ENCODE assay signal across 8 cellular contexts in the genomic region with DNA sequence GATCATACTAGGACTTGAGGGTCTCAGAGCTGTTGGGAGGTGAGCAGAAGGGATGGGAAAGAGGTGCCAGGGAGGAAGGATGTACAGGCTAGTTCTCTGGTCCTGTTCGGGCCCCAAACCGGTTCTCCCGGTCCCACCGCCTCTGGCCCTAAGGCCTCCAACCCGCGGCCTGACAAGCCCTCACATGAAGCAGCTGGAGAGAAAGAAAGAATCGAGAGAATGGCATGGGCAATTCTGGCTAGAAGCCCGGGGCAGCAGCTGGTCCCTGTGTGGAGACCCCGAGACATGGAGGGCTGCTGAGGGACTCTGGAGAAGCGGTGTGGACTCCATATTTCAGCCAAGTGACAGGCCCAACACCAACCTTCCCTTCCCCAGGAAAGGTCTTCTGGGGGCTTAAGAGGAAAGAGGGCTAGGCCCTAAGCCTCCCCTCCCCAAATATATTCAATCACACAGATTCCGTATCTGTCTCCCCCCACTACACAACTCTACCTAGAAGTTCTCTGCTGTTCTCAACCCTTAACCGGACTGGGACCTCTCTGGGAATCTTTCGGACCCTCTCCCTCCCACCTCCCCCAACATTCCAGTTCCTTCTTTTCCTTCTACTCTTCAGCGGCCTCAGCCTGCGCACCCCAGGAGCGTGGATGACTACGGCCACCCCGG. TPM values are rescaled to one million over a fixed set of nuclear protein-coding genes. Genes with fewer than 3 reads are reported as not detected.
DNase-seq lines count a peak whose midpoint lies in the region; ATAC-seq, FAIRE-seq and TF ChIP-seq lines count a peak whose summit lies in the region.

No MANE protein-coding gene starts in this region.

- no peaks in the 10 kb centered on the region for H3K27me3 Mint-ChIP-seq in activated CD4-positive, alpha-beta memory T cell treated with anti-CD3 and anti-CD28 coated beads, Interleukin-2, amount 10 ng/mL, durations not matched to agents 7 days and 5 days

- H3K27ac Mint-ChIP-seq in activated CD4-positive, alpha-beta memory T cell treated with anti-CD3 and anti-CD28 coated beads, Interleukin-2, amount 10 ng/mL, durations not matched to agents 7 days and 5 days, result peak overlapping the region; percentile 97

- H3K36me3 Mint-ChIP-seq in activated CD4-positive, alpha-beta memory T cell treated with anti-CD3 and anti-CD28 coated beads, Interleukin-2, amount 10 ng/mL, durations not matched to agents 7 days and 5 days (ENCODE audit: low read depth), result peaks cover 59% of the 10 kb centered on the region

- CTCF ChIA-PET in activated CD4-positive, alpha-beta memory T cell treated with anti-CD3 and anti-CD28 coated beads, Interleukin-2, amount 10 ng/mL, durations not matched to agents 7 days and 5 days (lab: Charles Lee), result interaction anchor here (0.6 to 7.4 kb wide), 14 partner anchors 8 to 193 kb away, joined by 3 to 48 read pairs (median 5); a partner anchor contains a TSS

- no peaks in the 10 kb centered on the region for H3K9me3 Mint-ChIP-seq in activated CD4-positive, alpha-beta memory T cell treated with anti-CD3 and anti-CD28 coated beads, Interleukin-2, amount 10 ng/mL, durations not matched to agents 7 days and 5 days

- 1% methylated on average over 17 to 18 of the region's 18 CpGs for WGBS in pancreas, 2 donors

- H3K4me1 Mint-ChIP-seq in activated CD4-positive, alpha-beta memory T cell treated with anti-CD3 and anti-CD28 coated beads, Interleukin-2, amount 10 ng/mL, durations not matched to agents 7 days and 5 days, result peaks cover 53% of the 10 kb centered on the region

- FAIRE-seq in pancreas (lab: Jason Lieb, UNC), result no peak

- ATAC-seq in pancreas (peak; percentile 52 to 66 (median 58)), GM21515 (IDR thresholded peaks at IDR 0.05; ENCODE audit: unreplicated experiment) (no peak), HG03432 (IDR thresholded peaks at IDR 0.05; ENCODE audit: unreplicated experiment) (no peak)

- peak overlapping the region; percentile 72 to 92 (median 74) for H3K27ac ChIP-seq in pancreas

- H3K9me3 ChIP-seq in pancreas, result no peaks in the 10 kb centered on the region

- intact Hi-C loops in pancreas (cut with DNase I), result no loop called here

- no peaks in the 10 kb centered on the region for H3K27me3 ChIP-seq in pancreas

- TF ChIP-seq CTCF in pancreas (IDR thresholded peaks at IDR 0.05), result no peak

- peak; percentile 24 for DNase-seq in COR-L47 (lab: John Stamatoyannopoulos, UW)
- no peak for DNase-seq in Jurkat, Clone E6-1 (ENCODE audit: low read depth, low spot score)
- peak; percentile 27 for DNase-seq in activated CD4-positive, alpha-beta memory T cell treated with anti-CD3 and anti-CD28 coated beads, Interleukin-2, amount 10 ng/mL, durations not matched to agents 7 days and 5 days
- DNase-seq in germinal center (ENCODE audit: low spot score), result peak; percentile 21
- peak; percentile 64 to 87 (median 72) for DNase-seq in pancreas
- DNase-seq in SW 1271 (lab: John Stamatoyannopoulos, UW), result no peak

- peaks cover 13 to 19% (median 14%) of the 10 kb centered on the region in 3 donors for H3K4me1 ChIP-seq in pancreas

- POLR2A ChIA-PET in activated CD4-positive, alpha-beta memory T cell treated with anti-CD3 and anti-CD28 coated beads, Interleukin-2, amount 10 ng/mL, durations not matched to agents 7 days and 5 days (lab: Charles Lee), result interaction anchor here (0.7 to 9.3 kb wide), 22 partner anchors 8 to 1171 kb away, joined by 3 to 148 read pairs (median 5); a partner anchor contains a TSS

- peaks cover 0 to 14% (median 0%) of the 10 kb centered on the region in 3 donors for H3K36me3 ChIP-seq in pancreas

- peak overlapping the region; percentile 98 for H3K4me3 ChIP-seq in Jurkat, Clone E6-1 (ENCODE audit: low read length)
- H3K4me3 ChIP-seq in pancreas, result peak overlapping the region; percentile 62 to 98 (median 78)

- H3K4me3 Mint-ChIP-seq in activated CD4-positive, alpha-beta memory T cell treated with anti-CD3 and anti-CD28 coated beads, Interleukin-2, amount 10 ng/mL, durations not matched to agents 7 days and 5 days, result peak overlapping the region; percentile 97

RNA-seq across cellular contexts. Expression of a gene that starts 0.6 kb away (rescaled TPM):
- 99.2 TPM for polyA plus RNA-seq in Jurkat, Clone E6-1 (2012; ENCODE audit: insufficient read depth, insufficient read length)
- 100 to 1,000 TPM; 345 to 347 TPM for total RNA-seq in activated CD4-positive, alpha-beta memory T cell treated with anti-CD3 and anti-CD28 coated beads, Interleukin-2, amount 10 ng/mL, durations not matched to agents 7 days and 5 days
- total RNA-seq in pancreas, result 10 to 100 TPM; 22.0 to 54.5 (median 27.0) TPM
- 10 to 100 TPM; 32.0 to 40.9 TPM for polyA plus RNA-seq in pancreas

RNA-seq across cellular contexts. Expression of a gene that starts 1.4 kb away (rescaled TPM):
- polyA plus RNA-seq in Jurkat, Clone E6-1 (2012; ENCODE audit: insufficient read depth, insufficient read length), result 22.3 TPM
- 1 to 10 TPM; 3.2 to 3.4 TPM for total RNA-seq in activated CD4-positive, alpha-beta memory T cell treated with anti-CD3 and anti-CD28 coated beads, Interleukin-2, amount 10 ng/mL, durations not matched to agents 7 days and 5 days
- under 1 TPM; 0.19 to 0.86 (median 0.35) TPM for total RNA-seq in pancreas
- 1 to 10 TPM; 1.2 to 3.3 TPM for polyA plus RNA-seq in pancreas

RNA-seq across cellular contexts. Expression of a gene that starts 11.3 kb away (rescaled TPM):
- 0.92 TPM for polyA plus RNA-seq in Jurkat, Clone E6-1 (2012; ENCODE audit: insufficient read depth, insufficient read length)
- total RNA-seq in activated CD4-positive, alpha-beta memory T cell treated with anti-CD3 and anti-CD28 coated beads, Interleukin-2, amount 10 ng/mL, durations not matched to agents 7 days and 5 days, result 1 to 10 TPM; 1.2 to 1.7 TPM
- total RNA-seq in pancreas, result 1 to 10 TPM; 2.6 to 4.1 (median 3.2) TPM
- 1 to 10 TPM; 3.0 to 4.8 TPM for polyA plus RNA-seq in pancreas

RNA-seq across cellular contexts. Expression of a gene that starts 11.7 kb away (rescaled TPM):
- polyA plus RNA-seq in Jurkat, Clone E6-1 (2012; ENCODE audit: insufficient read depth, insufficient read length), result 12.2 TPM
- total RNA-seq in activated CD4-positive, alpha-beta memory T cell treated with anti-CD3 and anti-CD28 coated beads, Interleukin-2, amount 10 ng/mL, durations not matched to agents 7 days and 5 days, result 10 to 100 TPM; 24.5 to 25.9 TPM
- total RNA-seq in pancreas, result 1 to 10 TPM; 3.7 to 8.7 (median 5.7) TPM
- 1 to 10 TPM; 4.5 to 5.0 TPM for polyA plus RNA-seq in pancreas

RNA-seq across cellular contexts. Expression of a gene that starts 22.4 kb away (rescaled TPM):
- 1.1 TPM for polyA plus RNA-seq in Jurkat, Clone E6-1 (2012; ENCODE audit: insufficient read depth, insufficient read length)
- 1 to 10 TPM in 1 of 2 experiments, under 1 TPM in 1; 0.98 to 1.2 TPM for total RNA-seq in activated CD4-positive, alpha-beta memory T cell treated with anti-CD3 and anti-CD28 coated beads, Interleukin-2, amount 10 ng/mL, durations not matched to agents 7 days and 5 days
- total RNA-seq in pancreas, result under 1 TPM; 0.12 to 0.40 (median 0.14) TPM
- under 1 TPM; 0.31 to 0.34 TPM for polyA plus RNA-seq in pancreas

Comparison
In these comparisons a context has a peak if more than half of its experiments do, and no peak if none do; other contexts are left out.
1. DNase-seq: peak in COR-L47 (single experiment), activated CD4-positive, alpha-beta memory T cell treated with anti-CD3 and anti-CD28 coated beads, Interleukin-2, amount 10 ng/mL, durations not matched to agents 7 days and 5 days (single experiment), germinal center (single experiment) and pancreas (6 of 6); none in Jurkat, Clone E6-1 (single experiment) and SW 1271 (0 of 2).
2. ATAC-seq: peak in pancreas (4 of 4); none in GM21515 (single experiment) and HG03432 (single experiment).
3. RNA of a gene that starts 0.6 kb away (total RNA-seq): 345 to 347 TPM in activated CD4-positive, alpha-beta memory T cell treated with anti-CD3 and anti-CD28 coated beads, Interleukin-2, amount 10 ng/mL, durations not matched to agents 7 days and 5 days; 22.0 to 54.5 TPM in pancreas; every median in the first group is over 4 times any median in the second.